Comparison of ENCODE assay signal across 31 cellular contexts in the genomic region with DNA sequence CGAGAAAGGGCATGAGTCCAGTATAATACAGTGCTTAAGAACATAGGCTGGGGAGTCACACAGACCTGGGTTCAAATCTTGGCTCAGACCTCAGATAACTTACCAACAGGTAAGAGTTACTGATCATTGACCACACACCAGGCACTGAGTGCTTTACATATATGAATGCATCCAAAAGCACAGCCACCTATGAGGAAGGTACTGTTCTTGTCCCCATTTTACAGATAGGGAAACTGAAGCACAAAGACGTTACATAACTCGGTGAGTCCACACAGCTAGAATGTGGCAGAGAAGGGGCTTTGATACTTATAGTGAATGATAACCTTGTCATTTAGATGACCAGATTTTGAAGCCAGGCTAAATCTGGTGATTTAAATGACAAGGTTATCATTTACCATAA. TPM values are rescaled to one million over a fixed set of nuclear protein-coding genes. Genes with fewer than 3 reads are reported as not detected.
DNase-seq lines count a peak whose midpoint lies in the region; ATAC-seq, FAIRE-seq and TF ChIP-seq lines count a peak whose summit lies in the region.
"Had no signal": no experiment of that assay in that cellular context is flagged by ENCODE, and none has a peak within 500 bp of the region (broad histone marks: within the 10 kb centered on the region; RNA-seq: fewer than 3 reads in every experiment).

No MANE protein-coding gene starts in this region.

- ATAC-seq in K562 = no peak
- ATAC-seq in GM18867 (IDR thresholded peaks at IDR 0.05; ENCODE audit: unreplicated experiment) = no peak
- no peak for ATAC-seq in PC-3
- ATAC-seq: GM12878 had no signal

- no peak for TF ChIP-seq RAD21 in K562 (CRISPR knock-in tag; conservative IDR thresholded peaks at IDR 0.05 in 1 of 2, IDR thresholded peaks at IDR 0.05 in 1 of 2)

- H3K27ac ChIP-seq in left ventricle myocardium inferior (replicated peaks) = no peak overlapping the region
- H3K27ac ChIP-seq in K562 (ENCODE audit: extremely low read depth, low read depth, low read length) = no peak overlapping the region
- H3K27ac ChIP-seq in dorsolateral prefrontal cortex = peak overlapping the region in 39 of 59 donors; percentile 2 to 97 (median 90)
- no peak overlapping the region for H3K27ac ChIP-seq in PC-3 (ENCODE audit: low read length)
- H3K27ac ChIP-seq: BLaER1 had no signal

- H3K4me2 ChIP-seq in K562 (ENCODE audit: insufficient read depth, low read length) (no peak overlapping the region), PC-3 (ENCODE audit: low read length) (no peak overlapping the region)
- H3K4me2 ChIP-seq: BLaER1 had no signal

- H3F3A ChIP-seq in PC-3 (ENCODE audit: low read length, unreplicated experiment) = no peaks in the 10 kb centered on the region

- TF ChIP-seq POLR2A in K562 (conservative IDR thresholded peaks at IDR 0.05) = no peak

- no peaks in the 10 kb centered on the region for H3K9me1 ChIP-seq in K562 (ENCODE audit: control insufficient read depth, insufficient read depth, low read length)

- in situ Hi-C loops in K562 (cut with MboI) = no loop called here

- H3K9me3 ChIP-seq in left ventricle myocardium inferior (replicated peaks) = no peaks in the 10 kb centered on the region
- H3K9me3 ChIP-seq in K562 (replicated peaks; ENCODE audit: control insufficient read depth, insufficient read depth, low read depth, low read length) = peaks cover 18% of the 10 kb centered on the region
- H3K9me3 ChIP-seq in PC-3 (ENCODE audit: low read length) = no peaks in the 10 kb centered on the region
- H3K9me3 ChIP-seq: BE2C, BLaER1 had no signal

- H3K79me2 ChIP-seq in K562 (ENCODE audit: control insufficient read depth, insufficient read depth, low read length) = no peaks in the 10 kb centered on the region
- H3K79me2 ChIP-seq in PC-3 (ENCODE audit: low read length) = no peaks in the 10 kb centered on the region

- CTCF ChIA-PET in K562 (lab: Yijun Ruan, JAX; ENCODE audit: low intra/inter-chr PET ratio) (no interaction called here), PC-3 (lab: Charles Lee) (no interaction called here)

- H4K20me1 ChIP-seq in K562 (replicated peaks; ENCODE audit: control insufficient read depth, insufficient read depth, low read length) = no peaks in the 10 kb centered on the region
- H4K20me1 ChIP-seq in PC-3 (ENCODE audit: low read length) = no peaks in the 10 kb centered on the region
- H4K20me1 ChIP-seq: BLaER1 had no signal

- DNase-seq in cardiac septum (ENCODE audit: low spot score) = peak; percentile 31
- DNase-seq in left ventricle myocardium inferior = no peak
- DNase-seq in K562 (ENCODE audit: extremely low read depth in 1 of 4, low spot score in 3 of 4) = no peak
- DNase-seq in dorsolateral prefrontal cortex = no peak
- DNase-seq in islet precursor cell = peak; percentile 20
- no peak for DNase-seq in PC-3
- DNase-seq: 8988T; ACHN; BE2C; C1 segment of cervical spinal cord; CD4-positive, alpha-beta memory T cell; CD4-positive, CD25-positive, alpha-beta regulatory T cell; CD8-positive, alpha-beta memory T cell; COR-L47; DMS 273 treated with DMSO at 0.1 percent for 48 hours; DMS153; DMS53; DMS79; DND-41; EL; GDM1 had no signal

- FAIRE-seq in K562 (lab: Jason Lieb, UNC) = no peak
- FAIRE-seq: A204.1, GM12878, GM12892, GM18507, GM19239 had no signal

- 29% methylated on average over 3 of the region's 3 CpGs for WGBS in K562 (ENCODE audit: insufficient coverage, low coverage, missing lambda C conversion rate)

- H3K9ac ChIP-seq in K562 (ENCODE audit: insufficient read depth in 1 of 2, low read depth in 2 of 2, low read length in 2 of 2) (no peak overlapping the region), PC-3 (ENCODE audit: low read length) (no peak overlapping the region)
- H3K9ac ChIP-seq: BLaER1 had no signal

- BruUV-seq in K562 (replicated peaks; lab: Mats Ljungman, UMichigan) (no TSS peak), PC-3 (replicated peaks; lab: Mats Ljungman, UMichigan) (no TSS peak)

- TF ChIP-seq CTCF in left ventricle myocardium inferior (IDR thresholded peaks at IDR 0.05; ENCODE audit: borderline replicate concordance) = no peak
- TF ChIP-seq CTCF in K562 (IDR thresholded peaks at IDR 0.05 in 2 of 3, conservative IDR thresholded peaks at IDR 0.05 in 1 of 3; ENCODE audit: insufficient read depth in 2 of 3, low read depth in 1 of 3, low read length in 3 of 3) = no peak
- no peak for TF ChIP-seq CTCF in dorsolateral prefrontal cortex (IDR thresholded peaks at IDR 0.05 in 54 of 56, conservative IDR thresholded peaks at IDR 0.05 in 2 of 56; ENCODE audit: low read depth in 1 of 56, partially characterized antibody in 56 of 56)
- TF ChIP-seq CTCF in PC-3 (conservative IDR thresholded peaks at IDR 0.05; ENCODE audit: low read depth, low read length) = no peak

- POLR2A ChIA-PET in K562 (lab: Yijun Ruan, JAX) = no interaction called here
- POLR2A ChIA-PET in PC-3 (lab: Charles Lee; ENCODE audit: unreplicated experiment) = no interaction called here

- intact Hi-C loops in cardiac septum (cut with DNase I) = no loop called here
- intact Hi-C loops in left ventricle myocardium inferior (cut with micrococcal nuclease) = no loop called here
- intact Hi-C loops in K562 (cut with micrococcal nuclease) = no loop called here
- intact Hi-C loops in dorsolateral prefrontal cortex (cut with DNase I) = no loop called here
- intact Hi-C loops in PC-3 (cut with micrococcal nuclease) = no loop called here

- no peak overlapping the region for H2AFZ ChIP-seq in K562 (ENCODE audit: low read depth, low read length)
- no peak overlapping the region for H2AFZ ChIP-seq in PC-3 (ENCODE audit: low read length)

- no peak for TF ChIP-seq EP300 in K562 (IDR thresholded peaks at IDR 0.05; ENCODE audit: low read length)

- H3K27me3 ChIP-seq in left ventricle myocardium inferior (ENCODE audit: low read depth) = peaks cover 12% of the 10 kb centered on the region
- no peaks in the 10 kb centered on the region for H3K27me3 ChIP-seq in K562 (ENCODE audit: control insufficient read depth in 2 of 2, insufficient read depth in 2 of 2, low read length in 2 of 2)
- no peaks in the 10 kb centered on the region for H3K27me3 ChIP-seq in dorsolateral prefrontal cortex
- no peaks in the 10 kb centered on the region for H3K27me3 ChIP-seq in PC-3 (ENCODE audit: low read length)
- H3K27me3 ChIP-seq: BE2C, BLaER1 had no signal

- H3K36me3 ChIP-seq in left ventricle myocardium inferior (no peaks in the 10 kb centered on the region), K562 (ENCODE audit: control insufficient read depth, insufficient read depth, low read length) (no peaks in the 10 kb centered on the region), PC-3 (ENCODE audit: low read depth, low read length) (no peaks in the 10 kb centered on the region)
- H3K36me3 ChIP-seq: BE2C, BLaER1 had no signal

- no peak overlapping the region for H3K4me3 ChIP-seq in left ventricle myocardium inferior
- H3K4me3 ChIP-seq in K562 = no peak overlapping the region
- no peak overlapping the region for H3K4me3 ChIP-seq in dorsolateral prefrontal cortex
- no peak overlapping the region for H3K4me3 ChIP-seq in PC-3 (ENCODE audit: low read length)
- H3K4me3 ChIP-seq: BLaER1, GM12878 had no signal

- peaks cover 11% of the 10 kb centered on the region for H3K4me1 ChIP-seq in left ventricle myocardium inferior
- peaks cover 4 to 5% of the 10 kb centered on the region in 2 experiments; a peak in 4 of 5 replicates for H3K4me1 ChIP-seq in K562 (replicated peaks in 1 of 2; ENCODE audit: control insufficient read depth in 2 of 2, insufficient read depth in 2 of 2, low read length in 2 of 2)
- H3K4me1 ChIP-seq in PC-3 (ENCODE audit: insufficient read depth, low read length) = no peaks in the 10 kb centered on the region
- H3K4me1 ChIP-seq: BLaER1 had no signal

- no peaks in the 10 kb centered on the region for H3K9me2 ChIP-seq in PC-3 (replicated peaks; ENCODE audit: low read length)

RNA-seq across cellular contexts. Expression of gene FAIM2, which starts 27.6 kb away (rescaled TPM):
- total RNA-seq in cardiac septum = 1.7 TPM
- total RNA-seq in left ventricle myocardium inferior = 7.4 TPM
- not detected in 2 replicates for total RNA-seq in K562 (2011; cell fraction: chromatin; rRNA removed; ENCODE audit: low replicate concordance)
- total RNA-seq in K562 (2011; cell fraction: nucleolus; rRNA removed) = not detected in 2 replicates
- total RNA-seq in K562 (2011; cell fraction: nucleoplasm; rRNA removed) = 0.15 TPM in 1 of 2 replicates, not detected in the other
- total RNA-seq in K562 (2014; rRNA removed) = not detected in 2 replicates
- total RNA-seq in K562 (2014; rRNA removed; fragmentation: Illumina TruSeq; extraction: Trizol) = not detected in 2 replicates
- not detected in 2 replicates for total RNA-seq in K562 (2015; rRNA removed; fragmentation: Illumina TruSeq; extraction: Trizol)
- not detected in 2 replicates for total RNA-seq in K562 (2021)
- not detected in 2 replicates for polyA plus RNA-seq in K562 (2011; rRNA removed)
- polyA plus RNA-seq in K562 (2011; cell fraction: cytosol; rRNA removed) = 0.07 and 0.76 TPM in 2 replicates
- polyA plus RNA-seq in K562 (2011; cell fraction: nucleus; rRNA removed) = not detected in 2 replicates
- polyA plus RNA-seq in K562 (2012) = 0.09 and 0.17 TPM in 2 replicates
- polyA plus RNA-seq in K562 (2014; fragmentation: Illumina TruSeq; extraction: Trizol) = not detected in 2 replicates
- under 1 TPM in 1 of 2 experiments, not detected in 1; 0.10 TPM for polyA plus RNA-seq in K562 (2014; fragmentation: Nextera tagmentation; extraction: Ambion mirVana)
- polyA plus RNA-seq in K562 (2014; rRNA removed) = 0.01 TPM in 1 of 2 replicates, not detected in the other
- polyA minus RNA-seq in K562 (2011; rRNA and poly(A)+ RNA removed) = not detected in 2 replicates
- polyA minus RNA-seq in K562 (2011; cell fraction: cytosol; rRNA and poly(A)+ RNA removed) = not detected in 2 replicates
- polyA minus RNA-seq in K562 (2011; cell fraction: nucleus; rRNA and poly(A)+ RNA removed) = not detected in 2 replicates
- 1,000 to 10,000 TPM in 2 of 120 experiments, 100 to 1,000 TPM in 118; 390 to 1,056 (median 722) TPM for total RNA-seq in dorsolateral prefrontal cortex
- 0.18 TPM in 1 of 2 replicates, not detected in the other for total RNA-seq in PC-3 (2014; rRNA removed)
- total RNA-seq: A673, G401, GM12878 had no signal
- polyA plus RNA-seq: CD14-positive monocyte, GM12878 had no signal

RNA-seq across cellular contexts. Expression of gene BCDIN3D, which starts 33.2 kb away (rescaled TPM):
- total RNA-seq in cardiac septum (2.6 TPM), left ventricle myocardium inferior (2.9 TPM), K562 (2014; rRNA removed) (3.7 and 4.3 TPM in 2 replicates), K562 (2014; rRNA removed; fragmentation: Illumina TruSeq; extraction: Trizol) (4.4 and 4.6 TPM in 2 replicates), K562 (2015; rRNA removed; fragmentation: Illumina TruSeq; extraction: Trizol) (4.9 TPM in 2 replicates), K562 (2021) (5.1 and 5.6 TPM in 2 replicates), dorsolateral prefrontal cortex (1 to 10 TPM; 2.4 to 8.0 (median 4.3) TPM), PC-3 (2014; rRNA removed) (4.5 and 5.4 TPM in 2 replicates)
- 6.1 and 8.1 TPM in 2 replicates for total RNA-seq in K562 (2011; cell fraction: chromatin; rRNA removed; ENCODE audit: low replicate concordance)
- 10.5 and 11.7 TPM in 2 replicates for total RNA-seq in K562 (2011; cell fraction: nucleolus; rRNA removed)
- total RNA-seq in K562 (2011; cell fraction: nucleoplasm; rRNA removed) = 9.2 and 11.8 TPM in 2 replicates
- polyA plus RNA-seq in K562 (2011; rRNA removed) (3.7 and 5.6 TPM in 2 replicates), K562 (2014; fragmentation: Illumina TruSeq; extraction: Trizol) (5.1 and 5.9 TPM in 2 replicates), K562 (2014; fragmentation: Nextera tagmentation; extraction: Ambion mirVana) (1 to 10 TPM; 6.3 to 6.9 TPM), K562 (2014; rRNA removed) (5.2 and 5.8 TPM in 2 replicates)
- polyA plus RNA-seq in K562 (2011; cell fraction: cytosol; rRNA removed) = 3.5 and 4.3 TPM in 2 replicates
- polyA plus RNA-seq in K562 (2011; cell fraction: nucleus; rRNA removed) = 2.3 and 3.5 TPM in 2 replicates
- polyA plus RNA-seq in K562 (2012) = 4.0 and 5.4 TPM in 2 replicates
- polyA minus RNA-seq in K562 (2011; rRNA and poly(A)+ RNA removed) = 4.7 and 5.3 TPM in 2 replicates
- 1.1 and 1.9 TPM in 2 replicates for polyA minus RNA-seq in K562 (2011; cell fraction: cytosol; rRNA and poly(A)+ RNA removed)
- polyA minus RNA-seq in K562 (2011; cell fraction: nucleus; rRNA and poly(A)+ RNA removed) = 2.7 and 4.7 TPM in 2 replicates

RNA-seq across cellular contexts. Expression of gene NCKAP5L, which starts 47.9 kb away (rescaled TPM):
- total RNA-seq in cardiac septum (26.5 TPM), left ventricle myocardium inferior (25.5 TPM), K562 (2014; rRNA removed) (7.3 and 9.4 TPM in 2 replicates), K562 (2014; rRNA removed; fragmentation: Illumina TruSeq; extraction: Trizol) (1.4 and 2.1 TPM in 2 replicates), K562 (2015; rRNA removed; fragmentation: Illumina TruSeq; extraction: Trizol) (4.7 and 4.9 TPM in 2 replicates), K562 (2021) (13.4 and 14.4 TPM in 2 replicates), dorsolateral prefrontal cortex (10 to 100 TPM; 17.3 to 37.7 (median 25.5) TPM), PC-3 (2014; rRNA removed) (13.3 and 14.2 TPM in 2 replicates)
- 15.1 and 38.6 TPM in 2 replicates for total RNA-seq in K562 (2011; cell fraction: chromatin; rRNA removed; ENCODE audit: low replicate concordance)
- total RNA-seq in K562 (2011; cell fraction: nucleolus; rRNA removed) = 21.6 and 25.2 TPM in 2 replicates
- total RNA-seq in K562 (2011; cell fraction: nucleoplasm; rRNA removed) = 21.0 and 24.7 TPM in 2 replicates
- polyA plus RNA-seq in K562 (2011; rRNA removed) (1.7 and 3.6 TPM in 2 replicates), K562 (2014; fragmentation: Illumina TruSeq; extraction: Trizol) (3.7 and 7.7 TPM in 2 replicates), K562 (2014; fragmentation: Nextera tagmentation; extraction: Ambion mirVana) (under 1 TPM; 0.01 to 0.04 TPM), K562 (2014; rRNA removed) (4.8 and 6.3 TPM in 2 replicates)
- polyA plus RNA-seq in K562 (2011; cell fraction: cytosol; rRNA removed) = 2.0 and 3.8 TPM in 2 replicates
- 7.3 and 13.2 TPM in 2 replicates for polyA plus RNA-seq in K562 (2011; cell fraction: nucleus; rRNA removed)
- polyA plus RNA-seq in K562 (2012) = 6.2 and 8.4 TPM in 2 replicates
- 5.1 and 5.7 TPM in 2 replicates for polyA minus RNA-seq in K562 (2011; rRNA and poly(A)+ RNA removed)
- 5.6 and 7.4 TPM in 2 replicates for polyA minus RNA-seq in K562 (2011; cell fraction: cytosol; rRNA and poly(A)+ RNA removed)
- 8.1 and 10.1 TPM in 2 replicates for polyA minus RNA-seq in K562 (2011; cell fraction: nucleus; rRNA and poly(A)+ RNA removed)

Comparison
In these comparisons a context has a peak if more than half of its experiments do, and no peak if none do; other contexts are left out.
1. DNase-seq: peak in cardiac septum (single experiment) and islet precursor cell (single experiment); none in left ventricle myocardium inferior (single experiment), K562 (0 of 4), dorsolateral prefrontal cortex (0 of 10) and PC-3 (single experiment).
2. H3K27ac ChIP-seq: peak in dorsolateral prefrontal cortex (39 of 59); none in left ventricle myocardium inferior (single experiment), K562 (single experiment) and PC-3 (single experiment).
3. RNA of gene FAIM2, which starts 27.6 kb away (total RNA-seq): 390 to 1,056 TPM in dorsolateral prefrontal cortex; 7.4 TPM in left ventricle myocardium inferior (single experiment), 1.7 TPM in cardiac septum (single experiment), 0.18 TPM in PC-3 and 0.15 TPM in K562; every median in the first group is over 10 times any median in the second.